In genomic region chr2:14182227-14182946, GRCh38 we compare ENCODE assay signal across 2 cellular contexts.
TF ChIP-seq lines count a peak whose summit lies in the region.

No MANE protein-coding gene starts in this region.

TF ChIP-seq in SK-N-SH, 30 proteins besides CTCF, POLR2A, EP300 and RAD21 (continued from another document):
- TF ChIP-seq REST (IDR thresholded peaks at IDR 0.05; ENCODE audit: low read depth, low read length) (no peak), RFX5 (IDR thresholded peaks at IDR 0.05; ENCODE audit: low read length) (no peak), FOXM1 (IDR thresholded peaks at IDR 0.05; ENCODE audit: low read depth) (no peak), FOSL2 (IDR thresholded peaks at IDR 0.05; ENCODE audit: borderline replicate concordance, low read depth) (no peak), IRF3 (IDR thresholded peaks at IDR 0.05; ENCODE audit: low read depth, low read length) (no peak), NFIC (IDR thresholded peaks at IDR 0.05; ENCODE audit: borderline replicate concordance) (no peak), POLR2AphosphoS5 (IDR thresholded peaks at IDR 0.05; ENCODE audit: low read depth, low read length) (no peak), FOXJ3 (CRISPR knock-in tag; IDR thresholded peaks at IDR 0.05) (no peak), USF2 (IDR thresholded peaks at IDR 0.05; ENCODE audit: borderline replicate concordance, low read depth, low read length) (no peak), SIN3A (IDR thresholded peaks at IDR 0.05; ENCODE audit: borderline replicate concordance, low read depth, low read length) (no peak), TEAD4 (IDR thresholded peaks at IDR 0.05; ENCODE audit: borderline replicate concordance, insufficient read depth) (no peak), CHD2 (IDR thresholded peaks at IDR 0.05; ENCODE audit: low read length, partially characterized antibody) (no peak), YY1 (IDR thresholded peaks at IDR 0.05; ENCODE audit: low read depth) (no peak), MXI1 (IDR thresholded peaks at IDR 0.05; ENCODE audit: low read depth, low read length) (no peak), TAF1 (IDR thresholded peaks at IDR 0.05; ENCODE audit: borderline replicate concordance, low read depth, low read length) (no peak), NRF1 (IDR thresholded peaks at IDR 0.05; ENCODE audit: low read depth, low read length) (no peak)
TF ChIP-seq in SK-N-SH: peak in this region for 0.

TF ChIP-seq in SK-N-SH treated with all-trans-retinoic acid at 6 μM for 48 hours, 23 proteins besides CTCF, POLR2A, EP300 and RAD21 (continued from another document):
- no peak for TF ChIP-seq POU6F1 (CRISPR knock-in tag; IDR thresholded peaks at IDR 0.05; ENCODE audit: borderline replicate concordance, low read depth)
- no peak for TF ChIP-seq ZC3H10 (CRISPR knock-in tag; IDR thresholded peaks at IDR 0.05)
